In the genomic region with DNA sequence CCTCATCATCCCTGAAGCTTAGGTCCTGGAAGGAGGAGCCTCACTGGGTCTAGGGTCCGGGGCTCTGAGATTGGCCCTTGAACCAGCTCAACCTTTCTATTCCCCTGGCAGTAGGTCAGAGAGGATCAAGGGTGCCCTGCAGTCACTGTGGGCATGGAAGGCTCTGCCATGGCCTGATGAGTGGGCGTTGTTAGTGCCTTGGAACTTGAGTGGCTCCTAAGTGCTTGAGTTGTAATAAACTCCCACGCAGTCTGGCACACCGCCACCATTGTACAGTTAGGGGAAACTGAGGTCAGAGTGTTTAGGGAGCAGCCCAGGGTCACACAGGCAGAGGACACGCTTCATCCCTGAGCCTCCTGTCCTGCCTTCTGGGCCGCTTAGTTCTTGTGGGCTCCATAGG, we compare ENCODE assay signal across 17 cellular contexts.
"Had no signal": no experiment of that assay in that cellular context is flagged by ENCODE, and none has a peak within 500 bp of the region (broad histone marks: within the 10 kb centered on the region; RNA-seq: fewer than 3 reads in every experiment).

No MANE protein-coding gene starts in this region.

- H3K36me3 ChIP-seq: left lung, neural progenitor cell, pancreas had no signal

- H3K9me3 Mint-ChIP-seq: activated CD4-positive, alpha-beta T cell treated with anti-CD3 and anti-CD28 coated beads, Interleukin-2, amount 10 ng/mL, durations not matched to agents 7 days and 5 days; activated naive CD4-positive, alpha-beta T cell treated with anti-CD3 and anti-CD28 coated beads, Interleukin-2, amount 50 U/mL, for 72 hours; neural progenitor cell; stimulated activated memory B cell treated with anti-CD40 and anti-IgM and Interleukin-4, amounts not matched to agents 10 μg/mL and 1 μg/mL and 100 μg/mL, for 72 hours; T-helper 1 cell treated with Interleukin-12 subunit alpha and Interleukin-12 subunit beta and Interleukin-4 antibody, amounts not matched to agents 30 μg/mL and 1 μg/mL, for 36 hours had no signal

- H3K27ac ChIP-seq: left lung, neural progenitor cell, pancreas had no signal

- H3K27ac Mint-ChIP-seq: activated CD4-positive, alpha-beta T cell treated with anti-CD3 and anti-CD28 coated beads, Interleukin-2, amount 10 ng/mL, durations not matched to agents 7 days and 5 days; T-helper 1 cell treated with Interleukin-12 subunit alpha and Interleukin-12 subunit beta and Interleukin-4 antibody, amounts not matched to agents 30 μg/mL and 1 μg/mL, for 36 hours had no signal

- H3K4me3 Mint-ChIP-seq: activated CD4-positive, alpha-beta T cell treated with anti-CD3 and anti-CD28 coated beads, Interleukin-2, amount 10 ng/mL, durations not matched to agents 7 days and 5 days; neural progenitor cell; stimulated activated memory B cell treated with anti-CD40 and anti-IgM and Interleukin-4, amounts not matched to agents 10 μg/mL and 1 μg/mL and 100 μg/mL, for 72 hours; T-helper 1 cell treated with Interleukin-12 subunit alpha and Interleukin-12 subunit beta and Interleukin-4 antibody, amounts not matched to agents 30 μg/mL and 1 μg/mL, for 36 hours had no signal

- H2AFZ ChIP-seq: neural progenitor cell had no signal

- H3K4me2 ChIP-seq: neural progenitor cell had no signal

- H3K4me3 ChIP-seq: left lung, neural progenitor cell, pancreas had no signal

- H3K27me3 ChIP-seq: dorsolateral prefrontal cortex, pancreas had no signal

- H3K9me3 ChIP-seq: left lung, pancreas had no signal

- ATAC-seq: activated naive CD4-positive, alpha-beta T cell treated with anti-CD3 and anti-CD28 coated beads, Interleukin-2, amount 50 U/mL, for 72 hours; left lung; pancreas; stimulated activated memory B cell treated with anti-CD40 and anti-IgM and Interleukin-4, amounts not matched to agents 10 μg/mL and 1 μg/mL and 100 μg/mL, for 72 hours had no signal

- H3K36me3 Mint-ChIP-seq: activated naive CD4-positive, alpha-beta T cell treated with anti-CD3 and anti-CD28 coated beads, Interleukin-2, amount 50 U/mL, for 72 hours; neural progenitor cell had no signal

- DNase-seq: activated CD4-positive, alpha-beta T cell treated with anti-CD3 and anti-CD28 coated beads, Interleukin-2, amount 10 ng/mL, durations not matched to agents 7 days and 5 days; activated CD4-positive, CD25-positive, alpha-beta regulatory T cell; activated effector memory CD4-positive, alpha-beta T cell treated with Interleukin-2 at 50 U/mL for 16 hours; activated T-cell treated with anti-CD3 and anti-CD28 coated beads for 4 hours; amygdala; dorsolateral prefrontal cortex; glutamatergic neuron; islet precursor cell; left lung; retina; small intestine had no signal

- H3K4me1 Mint-ChIP-seq: activated CD4-positive, alpha-beta T cell treated with anti-CD3 and anti-CD28 coated beads, Interleukin-2, amount 10 ng/mL, durations not matched to agents 7 days and 5 days had no signal

- H3K27me3 Mint-ChIP-seq: stimulated activated memory B cell treated with anti-CD40 and anti-IgM and Interleukin-4, amounts not matched to agents 10 μg/mL and 1 μg/mL and 100 μg/mL, for 72 hours had no signal

- FAIRE-seq: pancreas, small intestine, urothelium cell line had no signal

- H3K9ac ChIP-seq: neural progenitor cell had no signal
